Comparison of ENCODE assay signal across 26 cellular contexts in the genomic region with DNA sequence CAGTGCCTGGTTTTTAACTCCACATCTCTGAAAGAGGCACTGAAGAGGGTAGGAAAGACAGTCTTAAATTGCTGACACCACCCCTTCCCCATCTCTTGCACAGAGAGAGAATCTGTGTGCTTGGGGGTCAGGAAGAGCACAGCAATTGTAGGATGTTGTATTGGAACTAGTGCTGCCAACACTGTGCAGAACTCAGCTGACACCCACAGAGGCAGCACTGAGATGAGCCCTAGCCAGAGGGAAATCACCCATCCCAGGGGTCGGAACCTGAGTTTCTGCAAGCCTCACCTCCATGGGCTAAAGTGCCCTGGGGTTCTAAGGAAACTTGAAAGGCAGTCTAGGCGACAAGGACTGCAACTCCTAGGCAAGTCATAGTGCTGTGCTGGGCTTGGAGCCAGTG.
"Had no signal": no experiment of that assay in that cellular context is flagged by ENCODE, and none has a peak within 500 bp of the region (broad histone marks: within the 10 kb centered on the region; RNA-seq: fewer than 3 reads in every experiment).

No MANE protein-coding gene starts in this region.

- H3K79me2 ChIP-seq: hepatocyte had no signal

- ATAC-seq: gastroesophageal sphincter, left colon, upper lobe of right lung had no signal

- H2AFZ ChIP-seq: hepatocyte had no signal

- H3K36me3 Mint-ChIP-seq: activated CD4-positive, alpha-beta memory T cell treated with anti-CD3 and anti-CD28 coated beads for 36 hours; mesothelial cell of epicardium; naive B cell had no signal

- H3K36me3 ChIP-seq: brain microvascular endothelial cell, gastroesophageal sphincter, ovary, sigmoid colon, suprapubic skin, tibial artery, upper lobe of right lung, WERI-Rb-1 had no signal

- H3K9me3 Mint-ChIP-seq: activated CD4-positive, alpha-beta memory T cell treated with anti-CD3 and anti-CD28 coated beads for 36 hours; activated CD4-positive, alpha-beta T cell treated with anti-CD3 and anti-CD28 coated beads, Interleukin-2, amount 10 ng/mL, durations not matched to agents 24 days and 14 days; activated T-cell treated with anti-CD3 and anti-CD28 coated beads, Interleukin-2, amount 50 U/mL, for 24 hours; mesothelial cell of epicardium; naive B cell; nephron progenitor cell had no signal

- H3K27ac ChIP-seq: brain microvascular endothelial cell, gastroesophageal sphincter, hepatocyte, ovary, sigmoid colon, tibial artery, upper lobe of right lung, WERI-Rb-1 had no signal

- H3K4me2 ChIP-seq: hepatocyte had no signal

- H3K4me3 ChIP-seq: gastroesophageal sphincter, hepatocyte, ovary, sigmoid colon, suprapubic skin, tibial artery, upper lobe of right lung had no signal

- H3K9me3 ChIP-seq: gastroesophageal sphincter, ovary, sigmoid colon, suprapubic skin, tibial artery, upper lobe of right lung had no signal

- H3K27me3 Mint-ChIP-seq: naive B cell, progenitor cell of endocrine pancreas had no signal

- H3K4me1 Mint-ChIP-seq: activated CD4-positive, alpha-beta T cell treated with anti-CD3 and anti-CD28 coated beads, Interleukin-2, amount 10 ng/mL, durations not matched to agents 24 days and 14 days; mesothelial cell of epicardium; naive B cell had no signal

- H3K27me3 ChIP-seq: brain microvascular endothelial cell, gastroesophageal sphincter, hepatocyte, ovary, sigmoid colon, suprapubic skin, tibial artery, upper lobe of right lung had no signal

- H3K4me1 ChIP-seq: gastroesophageal sphincter, sigmoid colon, tibial artery, upper lobe of right lung had no signal

- H3K4me3 Mint-ChIP-seq: activated CD4-positive, alpha-beta memory T cell treated with anti-CD3 and anti-CD28 coated beads for 36 hours; activated CD4-positive, alpha-beta T cell treated with anti-CD3 and anti-CD28 coated beads, Interleukin-2, amount 10 ng/mL, durations not matched to agents 24 days and 14 days; activated T-cell treated with anti-CD3 and anti-CD28 coated beads, Interleukin-2, amount 50 U/mL, for 24 hours; mesothelial cell of epicardium; naive B cell; nephron progenitor cell had no signal

- H3K27ac Mint-ChIP-seq: activated CD4-positive, alpha-beta memory T cell treated with anti-CD3 and anti-CD28 coated beads for 36 hours; activated CD4-positive, alpha-beta T cell treated with anti-CD3 and anti-CD28 coated beads, Interleukin-2, amount 10 ng/mL, durations not matched to agents 24 days and 14 days; activated T-cell treated with anti-CD3 and anti-CD28 coated beads, Interleukin-2, amount 50 U/mL, for 24 hours; mesothelial cell of epicardium; nephron progenitor cell; progenitor cell of endocrine pancreas had no signal

- DNase-seq: activated CD4-positive, alpha-beta memory T cell treated with anti-CD3 and anti-CD28 coated beads for 36 hours; activated CD4-positive, alpha-beta T cell treated with anti-CD3 and anti-CD28 coated beads, Interleukin-2, amount 10 ng/mL, durations not matched to agents 24 days and 14 days; activated CD4-positive, CD25-positive, alpha-beta regulatory T cell treated with anti-CD3 and anti-CD28 coated beads, Interleukin-2, amount 50 U/mL, for 72 hours; activated CD8-positive, alpha-beta memory T cell treated with anti-CD3 and anti-CD28 coated beads, Interleukin-2, amount 50 U/mL, for 4 hours; activated gamma-delta T cell; activated naive CD4-positive, alpha-beta T cell treated with anti-CD3 and anti-CD28 coated beads, Interleukin-2, amount 50 U/mL, for 16 hours; activated T-cell treated with anti-CD3 and anti-CD28 coated beads, Interleukin-2, amount 50 U/mL, for 24 hours; amniotic stem cell; brain microvascular endothelial cell; central memory CD4-positive, alpha-beta T cell; kidney; left colon; naive B cell; nephron progenitor cell; ovary; sigmoid colon; small intestine; stimulated activated naive CD4-positive, alpha-beta T cell; tibial artery; upper lobe of right lung; WERI-Rb-1 had no signal
